ENCODE assay signal across 20 cellular contexts in genomic region chr5:151142933-151143332, GRCh38. TPM values are rescaled to one million over a fixed set of nuclear protein-coding genes. Genes with fewer than 3 reads are reported as not detected.
DNase-seq lines count a peak whose midpoint lies in the region; ATAC-seq lines count a peak whose summit lies in the region.
"Had no signal": no experiment of that assay in that cellular context is flagged by ENCODE, and none has a peak within 500 bp of the region (broad histone marks: within the 10 kb centered on the region; RNA-seq: fewer than 3 reads in every experiment).

No MANE protein-coding gene starts in this region.

- ATAC-seq in stimulated activated naive CD8-positive, alpha-beta T cell treated with anti-CD3 and anti-CD28 coated beads, Interleukin-15, amount 100 ng/mL, for 72 hours = no peak
- no peak for ATAC-seq in naive B cell (ENCODE audit: low read depth in 2 of 2)
- ATAC-seq in HG02759 (IDR thresholded peaks at IDR 0.05; ENCODE audit: unreplicated experiment) = no peak
- ATAC-seq: HCT116, lower lobe of right lung had no signal

- no peaks in the 10 kb centered on the region for H3K27me3 Mint-ChIP-seq in stimulated activated naive CD8-positive, alpha-beta T cell treated with anti-CD3 and anti-CD28 coated beads, Interleukin-15, Interleukin-2, amounts not matched to agents 100 ng/mL and 50 ng/mL, for 24 hours
- no peaks in the 10 kb centered on the region for H3K27me3 Mint-ChIP-seq in stimulated activated naive CD8-positive, alpha-beta T cell treated with anti-CD3 and anti-CD28 coated beads, Interleukin-15, amount 100 ng/mL, for 72 hours
- H3K27me3 Mint-ChIP-seq in activated CD4-positive, alpha-beta memory T cell treated with anti-CD3 and anti-CD28 coated beads, Interleukin-2, amount 10 ng/mL, durations not matched to agents 7 days and 5 days = no peaks in the 10 kb centered on the region
- no peaks in the 10 kb centered on the region for H3K27me3 Mint-ChIP-seq in naive B cell
- H3K27me3 Mint-ChIP-seq: dendritic cell treated with granulocyte-macrophage colony-stimulating factor and Interleukin-4, amounts not matched to agents 40 ng/mL and 50 ng/mL, for 4 days; progenitor cell of endocrine pancreas had no signal

- CTCF ChIA-PET in activated CD4-positive, alpha-beta memory T cell treated with anti-CD3 and anti-CD28 coated beads, Interleukin-2, amount 10 ng/mL, durations not matched to agents 7 days and 5 days (lab: Charles Lee) = interaction anchor here (1.1 to 3.8 kb wide), 5 partner anchors 17 to 96 kb away, joined by 3 to 27 read pairs (median 5); no protein-coding TSS in a partner anchor

- H3K4me1 ChIP-seq in SJCRH30 = no peaks in the 10 kb centered on the region

- H3K27me3 ChIP-seq in SJCRH30 = no peaks in the 10 kb centered on the region
- H3K27me3 ChIP-seq: suprapubic skin had no signal

- H3K36me3 Mint-ChIP-seq in stimulated activated naive CD8-positive, alpha-beta T cell treated with anti-CD3 and anti-CD28 coated beads, Interleukin-15, Interleukin-2, amounts not matched to agents 100 ng/mL and 50 ng/mL, for 24 hours (ENCODE audit: low read depth) = peaks cover 84% of the 10 kb centered on the region
- peaks cover 85% of the 10 kb centered on the region for H3K36me3 Mint-ChIP-seq in activated CD4-positive, alpha-beta memory T cell treated with anti-CD3 and anti-CD28 coated beads, Interleukin-2, amount 10 ng/mL, durations not matched to agents 7 days and 5 days (ENCODE audit: low read depth)
- H3K36me3 Mint-ChIP-seq in naive B cell = peaks cover 21 to 32% of the 10 kb centered on the region in 2 donors

- no peak overlapping the region for H3K27ac ChIP-seq in SJCRH30
- H3K27ac ChIP-seq: lower lobe of right lung, suprapubic skin had no signal

- peaks cover 76% of the 10 kb centered on the region for H3K36me3 ChIP-seq in SJCRH30

- H3K4me3 ChIP-seq in SJCRH30 = no peak overlapping the region
- H3K4me3 ChIP-seq: lower lobe of right lung, suprapubic skin had no signal

- no peak for DNase-seq in stimulated activated naive CD8-positive, alpha-beta T cell treated with anti-CD3 and anti-CD28 coated beads, Interleukin-15, amount 100 ng/mL, for 72 hours
- DNase-seq in activated CD4-positive, alpha-beta memory T cell treated with anti-CD3 and anti-CD28 coated beads, Interleukin-2, amount 10 ng/mL, durations not matched to agents 7 days and 5 days = no peak
- no peak for DNase-seq in naive B cell
- DNase-seq in dedifferentiated amniotic fluid mesenchymal stem cell (ENCODE audit: extremely low spot score) = no peak
- DNase-seq in SJCRH30 = no peak
- DNase-seq in GM03348 (ENCODE audit: low spot score) = no peak
- DNase-seq: activated CD4-positive, alpha-beta T cell treated with anti-CD3 and anti-CD28 coated beads for 4 hours; erythroblast; lower lobe of right lung; NCI-H1694; SIG-M5; stimulated activated CD4-positive, alpha-beta T cell treated with anti-CD3 and anti-CD28 coated beads, Interleukin-15, amount 100 ng/mL, for 24 hours; T1000 had no signal

- H3K4me1 Mint-ChIP-seq in stimulated activated naive CD8-positive, alpha-beta T cell treated with anti-CD3 and anti-CD28 coated beads, Interleukin-15, Interleukin-2, amounts not matched to agents 100 ng/mL and 50 ng/mL, for 24 hours (ENCODE audit: low read depth) = peaks cover 100% of the 10 kb centered on the region
- peaks cover 100% of the 10 kb centered on the region for H3K4me1 Mint-ChIP-seq in stimulated activated naive CD8-positive, alpha-beta T cell treated with anti-CD3 and anti-CD28 coated beads, Interleukin-15, amount 100 ng/mL, for 72 hours
- H3K4me1 Mint-ChIP-seq in activated CD4-positive, alpha-beta memory T cell treated with anti-CD3 and anti-CD28 coated beads, Interleukin-2, amount 10 ng/mL, durations not matched to agents 7 days and 5 days = peaks cover 95% of the 10 kb centered on the region
- peaks cover 81 to 92% (median 88%) of the 10 kb centered on the region in 3 donors for H3K4me1 Mint-ChIP-seq in naive B cell

- no peak overlapping the region for H3K4me3 Mint-ChIP-seq in stimulated activated naive CD8-positive, alpha-beta T cell treated with anti-CD3 and anti-CD28 coated beads, Interleukin-15, Interleukin-2, amounts not matched to agents 100 ng/mL and 50 ng/mL, for 24 hours
- H3K4me3 Mint-ChIP-seq in stimulated activated naive CD8-positive, alpha-beta T cell treated with anti-CD3 and anti-CD28 coated beads, Interleukin-15, amount 100 ng/mL, for 72 hours = peak overlapping the region in 1 of 2 donors; percentile 2
- no peak overlapping the region for H3K4me3 Mint-ChIP-seq in activated CD4-positive, alpha-beta memory T cell treated with anti-CD3 and anti-CD28 coated beads, Interleukin-2, amount 10 ng/mL, durations not matched to agents 7 days and 5 days
- peak overlapping the region in 7 of 8 donors; percentile 83 to 96 (median 88) for H3K4me3 Mint-ChIP-seq in naive B cell
- H3K4me3 Mint-ChIP-seq: dendritic cell treated with granulocyte-macrophage colony-stimulating factor and Interleukin-4, amounts not matched to agents 40 ng/mL and 50 ng/mL, for 4 days; nephron had no signal

- POLR2A ChIA-PET in activated CD4-positive, alpha-beta memory T cell treated with anti-CD3 and anti-CD28 coated beads, Interleukin-2, amount 10 ng/mL, durations not matched to agents 7 days and 5 days (lab: Charles Lee) = interaction anchor here (0.6 to 2.7 kb wide), 4 partner anchors 9 to 62 kb away, joined by 3 to 30 read pairs (median 8); partner anchors contain the start of genes ANXA6 and TNIP1

- H3K9me3 ChIP-seq in SJCRH30 (replicated peaks) = no peaks in the 10 kb centered on the region
- H3K9me3 ChIP-seq: lower lobe of right lung, suprapubic skin had no signal

- no peaks in the 10 kb centered on the region for H3K9me3 Mint-ChIP-seq in stimulated activated naive CD8-positive, alpha-beta T cell treated with anti-CD3 and anti-CD28 coated beads, Interleukin-15, Interleukin-2, amounts not matched to agents 100 ng/mL and 50 ng/mL, for 24 hours
- H3K9me3 Mint-ChIP-seq in stimulated activated naive CD8-positive, alpha-beta T cell treated with anti-CD3 and anti-CD28 coated beads, Interleukin-15, amount 100 ng/mL, for 72 hours = no peaks in the 10 kb centered on the region
- no peaks in the 10 kb centered on the region for H3K9me3 Mint-ChIP-seq in activated CD4-positive, alpha-beta memory T cell treated with anti-CD3 and anti-CD28 coated beads, Interleukin-2, amount 10 ng/mL, durations not matched to agents 7 days and 5 days
- no peaks in the 10 kb centered on the region for H3K9me3 Mint-ChIP-seq in naive B cell
- H3K9me3 Mint-ChIP-seq: dendritic cell treated with granulocyte-macrophage colony-stimulating factor and Interleukin-4, amounts not matched to agents 40 ng/mL and 50 ng/mL, for 4 days; nephron had no signal

- H3K27ac Mint-ChIP-seq in stimulated activated naive CD8-positive, alpha-beta T cell treated with anti-CD3 and anti-CD28 coated beads, Interleukin-15, Interleukin-2, amounts not matched to agents 100 ng/mL and 50 ng/mL, for 24 hours = peak overlapping the region; percentile 85
- no peak overlapping the region for H3K27ac Mint-ChIP-seq in stimulated activated naive CD8-positive, alpha-beta T cell treated with anti-CD3 and anti-CD28 coated beads, Interleukin-15, amount 100 ng/mL, for 72 hours
- peak overlapping the region; percentile 36 for H3K27ac Mint-ChIP-seq in activated CD4-positive, alpha-beta memory T cell treated with anti-CD3 and anti-CD28 coated beads, Interleukin-2, amount 10 ng/mL, durations not matched to agents 7 days and 5 days
- peak overlapping the region in 5 of 6 donors; percentile 73 to 98 (median 94) for H3K27ac Mint-ChIP-seq in naive B cell
- H3K27ac Mint-ChIP-seq: progenitor cell of endocrine pancreas had no signal

RNA-seq across cellular contexts. Expression of gene ANXA6, which starts 14.6 kb away (rescaled TPM):
- total RNA-seq in activated CD4-positive, alpha-beta memory T cell treated with anti-CD3 and anti-CD28 coated beads, Interleukin-2, amount 10 ng/mL, durations not matched to agents 7 days and 5 days = 100 to 1,000 TPM; 603 to 606 TPM
- 100 to 1,000 TPM; 183 to 442 (median 326) TPM for polyA plus RNA-seq in naive B cell (ENCODE audit: low read depth in 6 of 6)
- total RNA-seq in SJCRH30 (2014; rRNA removed; shearing (Covaris generic)) = 385 and 408 TPM in 2 replicates

Comparison
In these comparisons a context has a peak if more than half of its experiments do, and no peak if none do; other contexts are left out.
1. H3K27ac Mint-ChIP-seq: peak in stimulated activated naive CD8-positive, alpha-beta T cell treated with anti-CD3 and anti-CD28 coated beads, Interleukin-15, Interleukin-2, amounts not matched to agents 100 ng/mL and 50 ng/mL, for 24 hours (single experiment), activated CD4-positive, alpha-beta memory T cell treated with anti-CD3 and anti-CD28 coated beads, Interleukin-2, amount 10 ng/mL, durations not matched to agents 7 days and 5 days (single experiment) and naive B cell (5 of 6); none in stimulated activated naive CD8-positive, alpha-beta T cell treated with anti-CD3 and anti-CD28 coated beads, Interleukin-15, amount 100 ng/mL, for 72 hours (0 of 2).
2. H3K4me3 Mint-ChIP-seq: peak in naive B cell (7 of 8); none in stimulated activated naive CD8-positive, alpha-beta T cell treated with anti-CD3 and anti-CD28 coated beads, Interleukin-15, Interleukin-2, amounts not matched to agents 100 ng/mL and 50 ng/mL, for 24 hours (single experiment) and activated CD4-positive, alpha-beta memory T cell treated with anti-CD3 and anti-CD28 coated beads, Interleukin-2, amount 10 ng/mL, durations not matched to agents 7 days and 5 days (single experiment).